ENCODE assay signal across 24 cellular contexts in genomic region chr6:16821834-16822264, GRCh38.
"Had no signal": no experiment of that assay in that cellular context is flagged by ENCODE, and none has a peak within 500 bp of the region (broad histone marks: within the 10 kb centered on the region; RNA-seq: fewer than 3 reads in every experiment).

No MANE protein-coding gene starts in this region.

- H3K9me3 Mint-ChIP-seq: dendritic cell treated with granulocyte-macrophage colony-stimulating factor and Interleukin-4, amounts not matched to agents 40 ng/mL and 50 ng/mL, for 4 days; effector memory CD8-positive, alpha-beta T cell; memory B cell; mesothelial cell of epicardium; natural killer cell treated with Interleukin-12 subunit alpha and Interleukin-12 subunit beta and Interleukin-15 and Interleukin-18, amount 100 ng/mL, for 72 hours; neural progenitor cell; stimulated activated effector memory CD8-positive, alpha-beta T cell treated with anti-CD3 and anti-CD28 coated beads, Interleukin-12 subunit alpha, Interleukin-12 subunit beta, amount 100 ng/mL, for 72 hours had no signal

- H3K4me3 Mint-ChIP-seq: dendritic cell treated with granulocyte-macrophage colony-stimulating factor and Interleukin-4, amounts not matched to agents 40 ng/mL and 50 ng/mL, for 4 days; effector memory CD8-positive, alpha-beta T cell; memory B cell; mesothelial cell of epicardium; natural killer cell treated with Interleukin-12 subunit alpha and Interleukin-12 subunit beta and Interleukin-15 and Interleukin-18, amount 100 ng/mL, for 72 hours; neural progenitor cell; stimulated activated effector memory CD8-positive, alpha-beta T cell treated with anti-CD3 and anti-CD28 coated beads, Interleukin-12 subunit alpha, Interleukin-12 subunit beta, amount 100 ng/mL, for 72 hours had no signal

- H2AFZ ChIP-seq: neural progenitor cell had no signal

- H3K27ac ChIP-seq: foreskin keratinocyte, heart left ventricle, left lung, lower lobe of right lung, neural progenitor cell, ovary, tibial artery, upper lobe of right lung, vagina had no signal

- H3K4me1 Mint-ChIP-seq: neural progenitor cell; stimulated activated effector memory CD8-positive, alpha-beta T cell treated with anti-CD3 and anti-CD28 coated beads, Interleukin-12 subunit alpha, Interleukin-12 subunit beta, amount 100 ng/mL, for 72 hours had no signal

- DNase-seq: effector memory CD8-positive, alpha-beta T cell; erythroblast; heart left ventricle; islet precursor cell; left lung; lower lobe of right lung; nucleus accumbens; ovary; right cardiac atrium; stimulated activated CD4-positive, alpha-beta T cell treated with anti-CD3 and anti-CD28 coated beads, Interleukin-4, amount 100 ng/mL, for 1 hour; stimulated activated CD8-positive, alpha-beta memory T cell treated with anti-CD3 and anti-CD28 coated beads, Interleukin-4, amount 100 ng/mL, for 48 hours; stimulated activated naive CD8-positive, alpha-beta T cell treated with anti-CD3 and anti-CD28 coated beads, Interleukin-15, Interleukin-2, amounts not matched to agents 100 U/mL and 50 U/mL, for 24 hours; tibial artery; upper lobe of right lung had no signal

- H3K4me3 ChIP-seq: heart left ventricle, left lung, lower lobe of right lung, neural progenitor cell, ovary, tibial artery, upper lobe of right lung, vagina had no signal

- H3K4me2 ChIP-seq: neural progenitor cell had no signal

- H3K27me3 ChIP-seq: foreskin keratinocyte, heart left ventricle, left lung, neural progenitor cell, ovary, tibial artery, upper lobe of right lung, vagina had no signal

- H3K36me3 Mint-ChIP-seq: mesothelial cell of epicardium; natural killer cell treated with Interleukin-12 subunit alpha and Interleukin-12 subunit beta and Interleukin-15 and Interleukin-18, amount 100 ng/mL, for 72 hours; neural progenitor cell; stimulated activated effector memory CD8-positive, alpha-beta T cell treated with anti-CD3 and anti-CD28 coated beads, Interleukin-12 subunit alpha, Interleukin-12 subunit beta, amount 100 ng/mL, for 72 hours had no signal

- ATAC-seq: effector memory CD8-positive, alpha-beta T cell; heart left ventricle; left lung; lower lobe of right lung; natural killer cell treated with Interleukin-12 subunit alpha and Interleukin-12 subunit beta and Interleukin-15 and Interleukin-18, amount 100 ng/mL, for 72 hours; right cardiac atrium; stimulated activated effector memory CD8-positive, alpha-beta T cell treated with anti-CD3 and anti-CD28 coated beads, Interleukin-12 subunit alpha, Interleukin-12 subunit beta, amount 100 ng/mL, for 72 hours; stimulated activated naive CD8-positive, alpha-beta T cell treated with anti-CD3 and anti-CD28 coated beads, Interleukin-15, Interleukin-2, amounts not matched to agents 100 U/mL and 50 U/mL, for 24 hours; upper lobe of right lung had no signal

- H3K36me3 ChIP-seq: heart left ventricle, left lung, lower lobe of right lung, neural progenitor cell, ovary, tibial artery, upper lobe of right lung, vagina had no signal

- H3K9me3 ChIP-seq: heart left ventricle, left lung, lower lobe of right lung, ovary, tibial artery, upper lobe of right lung, vagina had no signal

- H3K27ac Mint-ChIP-seq: dendritic cell treated with granulocyte-macrophage colony-stimulating factor and Interleukin-4, amounts not matched to agents 40 ng/mL and 50 ng/mL, for 4 days; effector memory CD8-positive, alpha-beta T cell; memory B cell; mesothelial cell of epicardium; natural killer cell treated with Interleukin-12 subunit alpha and Interleukin-12 subunit beta and Interleukin-15 and Interleukin-18, amount 100 ng/mL, for 72 hours; neural progenitor cell; progenitor cell of endocrine pancreas; stimulated activated effector memory CD8-positive, alpha-beta T cell treated with anti-CD3 and anti-CD28 coated beads, Interleukin-12 subunit alpha, Interleukin-12 subunit beta, amount 100 ng/mL, for 72 hours had no signal

- H3K9ac ChIP-seq: neural progenitor cell had no signal

- H3K4me1 ChIP-seq: lower lobe of right lung, neural progenitor cell, tibial artery, upper lobe of right lung, vagina had no signal

- FAIRE-seq: endothelial cell of umbilical vein had no signal
